Comparison of ENCODE assay signal across 1 cellular context in genomic region chr10:29969255-29970011, GRCh38.
TF ChIP-seq lines count a peak whose summit lies in the region.

No MANE protein-coding gene starts in this region.

TF ChIP-seq in H1, 55 proteins besides CTCF, POLR2A, EP300 and RAD21 (continued from another document):
- no peak for TF ChIP-seq RXRA (IDR thresholded peaks at IDR 0.05; ENCODE audit: insufficient read depth, low read depth, low read length)
- no peak for TF ChIP-seq BACH1 (IDR thresholded peaks at IDR 0.05; ENCODE audit: low read length)
- TF ChIP-seq MAFK (IDR thresholded peaks at IDR 0.05; ENCODE audit: low read depth, low read length), result no peak
- TF ChIP-seq TEAD4 (IDR thresholded peaks at IDR 0.05; ENCODE audit: low read depth, low read length), result no peak
